In genomic region chr6:139881728-139882211, GRCh38 we compare ENCODE assay signal across 8 cellular contexts.
DNase-seq lines count a peak whose midpoint lies in the region; TF ChIP-seq lines count a peak whose summit lies in the region.

No MANE protein-coding gene starts in this region.

- peak overlapping the region; percentile 81 for H3K27ac Mint-ChIP-seq in osteocyte (ENCODE audit: unreplicated experiment)

- no peaks in the 10 kb centered on the region for H4K20me1 ChIP-seq in SU-DHL-6 (ENCODE audit: low read depth, low read length)

- no peaks in the 10 kb centered on the region for H3K27me3 Mint-ChIP-seq in osteocyte (ENCODE audit: unreplicated experiment)

- TF ChIP-seq CTCF in AG04450 (IDR thresholded peaks at IDR 0.05; ENCODE audit: low read depth, low read length) (peak; percentile 50), GM06990 (IDR thresholded peaks at IDR 0.05; ENCODE audit: insufficient read depth, low read length, poor library complexity, severe bottlenecking) (peak; percentile 59), SU-DHL-6 (IDR thresholded peaks at IDR 0.05; ENCODE audit: insufficient read depth, low read length, poor library complexity, severe bottlenecking) (peak; percentile 20), fibroblast of villous mesenchyme (IDR thresholded peaks at IDR 0.05; ENCODE audit: insufficient read depth, low read depth, low read length) (peak; percentile 51), osteocyte (IDR thresholded peaks at IDR 0.05) (peak; percentile 63)

- H3K9me2 ChIP-seq in SU-DHL-6 (replicated peaks; ENCODE audit: insufficient read depth, low read length): no peaks in the 10 kb centered on the region

- CTCF ChIA-PET in AG04450 (lab: Charles Lee): no interaction called here

- H3K27ac ChIP-seq in AG04450 (ENCODE audit: low read depth, low read length): peak overlapping the region; percentile 22
- H3K27ac ChIP-seq in SU-DHL-6 (ENCODE audit: low read depth, low read length): no peak overlapping the region

- no peaks in the 10 kb centered on the region for H3K79me2 ChIP-seq in SU-DHL-6 (ENCODE audit: insufficient read depth, low read length)

- H3K9me3 ChIP-seq in AG04450 (ENCODE audit: control insufficient read depth, insufficient read depth, low read length): no peaks in the 10 kb centered on the region; the same call in 1 of the 2 replicates
- H3K9me3 ChIP-seq in SU-DHL-6 (ENCODE audit: insufficient read depth, low read length): no peaks in the 10 kb centered on the region

- no peaks in the 10 kb centered on the region for H3K27me3 ChIP-seq in AG04450 (ENCODE audit: control insufficient read depth, insufficient read depth, low read length)
- H3K27me3 ChIP-seq in GM06990 (replicated peaks; ENCODE audit: control insufficient read depth, insufficient read depth, low read length): no peaks in the 10 kb centered on the region
- no peaks in the 10 kb centered on the region for H3K27me3 ChIP-seq in SU-DHL-6 (ENCODE audit: low read length)

- peak overlapping the region; percentile 27 for H3K4me3 Mint-ChIP-seq in osteocyte (ENCODE audit: unreplicated experiment)

- H3K36me3 ChIP-seq in GM06990 (ENCODE audit: control insufficient read depth, insufficient read depth, low read length) (no peaks in the 10 kb centered on the region), SU-DHL-6 (ENCODE audit: low read length) (no peaks in the 10 kb centered on the region)

- no peak overlapping the region for H3K4me2 ChIP-seq in SU-DHL-6 (ENCODE audit: low read depth, low read length, poor library complexity, severe bottlenecking)

- no peak for DNase-seq in AG04450 (ENCODE audit: low read depth, low spot score)
- DNase-seq in GM06990 (ENCODE audit: extremely low read depth, insufficient read length): no peak
- DNase-seq in HCEC 1CT: peak; percentile 58
- peak; percentile 74 for DNase-seq in LHCN-M2 (ENCODE audit: low read depth)
- DNase-seq in fibroblast of villous mesenchyme (ENCODE audit: low read depth): peak; percentile 47
- DNase-seq in osteocyte (ENCODE audit: extremely low spot score, unreplicated experiment): no peak
- no peak for DNase-seq in AG08395 (ENCODE audit: low spot score)

- POLR2A ChIA-PET in AG04450 (lab: Yijun Ruan, JAX): interaction anchor here (1.1 to 1.5 kb wide), 2 partner anchors 64 to 507 kb away, joined by 3 to 5 read pairs; partner anchors contain the start of gene CITED2

- H3K4me1 Mint-ChIP-seq in osteocyte (ENCODE audit: unreplicated experiment): peaks cover 52% of the 10 kb centered on the region

- no peak overlapping the region for H3K9ac ChIP-seq in SU-DHL-6 (ENCODE audit: low read length)

- no peaks in the 10 kb centered on the region for H3K36me3 Mint-ChIP-seq in osteocyte (ENCODE audit: unreplicated experiment)

- H3K4me3 ChIP-seq in AG04450 (ENCODE audit: low read depth, low read length): no peak overlapping the region
- H3K4me3 ChIP-seq in GM06990 (replicated peaks; ENCODE audit: low read depth, low read length): no peak overlapping the region
- H3K4me3 ChIP-seq in SU-DHL-6 (ENCODE audit: insufficient read depth, low read length, poor library complexity, severe bottlenecking): no peak overlapping the region
- H3K4me3 ChIP-seq in fibroblast of villous mesenchyme (ENCODE audit: low read depth, low read length): no peak overlapping the region

- no peaks in the 10 kb centered on the region for H3K9me3 Mint-ChIP-seq in osteocyte (ENCODE audit: unreplicated experiment)

- H3F3A ChIP-seq in SU-DHL-6 (ENCODE audit: insufficient read depth): no peaks in the 10 kb centered on the region

- no peak overlapping the region for H2AFZ ChIP-seq in SU-DHL-6 (ENCODE audit: low read depth, low read length, severe bottlenecking)

Comparison
In these comparisons a context has a peak if more than half of its experiments do, and no peak if none do; other contexts are left out.
1. DNase-seq: peak in HCEC 1CT (single experiment), LHCN-M2 (single experiment) and fibroblast of villous mesenchyme (single experiment); none in AG04450 (single experiment), GM06990 (single experiment), osteocyte (single experiment) and AG08395 (single experiment).
2. Peak in every context shown above with its lines, with median percentiles within 50 percentile points of each other: CTCF ChIP-seq.